Comparison of ENCODE assay signal across 22 cellular contexts in the genomic region with DNA sequence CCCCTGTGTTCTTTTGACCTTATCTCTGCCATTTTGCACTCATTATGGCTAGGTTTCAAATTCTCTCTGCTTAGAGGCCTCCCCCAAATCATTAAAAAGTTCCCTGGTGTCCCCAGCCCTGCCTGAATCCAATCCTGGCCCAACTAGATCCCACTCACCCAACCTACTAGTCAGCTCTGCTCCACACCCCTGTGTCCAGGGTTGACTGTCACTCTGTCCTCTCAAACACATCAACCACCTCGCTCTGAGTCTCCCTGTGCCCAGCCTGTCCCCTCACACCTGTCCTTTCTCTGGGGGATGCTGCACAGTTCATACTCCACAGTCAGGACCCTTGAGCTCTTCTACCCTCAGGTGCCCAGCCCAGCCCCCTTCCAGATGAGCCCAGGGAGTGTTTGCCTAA.
DNase-seq lines count a peak whose midpoint lies in the region; ATAC-seq and TF ChIP-seq lines count a peak whose summit lies in the region.
"Had no signal": no experiment of that assay in that cellular context is flagged by ENCODE, and none has a peak within 500 bp of the region (broad histone marks: within the 10 kb centered on the region; RNA-seq: fewer than 3 reads in every experiment).

No MANE protein-coding gene starts in this region.

- CTCF ChIA-PET in WTC11 (lab: Charles Lee) = interaction anchor here (1.2 kb wide), 1 partner anchor 24 kb away, joined by 3 read pairs; no protein-coding TSS in a partner anchor

- H3K4me1 Mint-ChIP-seq in GM23338 = peaks cover 6% of the 10 kb centered on the region; the same call in 2 of the 3 replicates
- H3K4me1 Mint-ChIP-seq in WTC11 = peaks cover 6% of the 10 kb centered on the region
- no peaks in the 10 kb centered on the region for H3K4me1 Mint-ChIP-seq in neural crest cell
- H3K4me1 Mint-ChIP-seq in stimulated activated memory B cell treated with anti-CD40 and anti-IgM and Interleukin-4, amounts not matched to agents 10 μg/mL and 1 μg/mL and 100 μg/mL, for 72 hours = no peaks in the 10 kb centered on the region
- H3K4me1 Mint-ChIP-seq: CD14-positive monocyte; CD4-positive, alpha-beta memory T cell had no signal

- POLR2A ChIA-PET in WTC11 (lab: Charles Lee) = no interaction called here

- H3K27ac Mint-ChIP-seq in GM23338 (no peak overlapping the region), WTC11 (no peak overlapping the region), neural crest cell (ENCODE audit: unreplicated experiment) (peak overlapping the region; percentile 29)
- H3K27ac Mint-ChIP-seq in stimulated activated memory B cell treated with anti-CD40 and anti-IgM and Interleukin-4, amounts not matched to agents 10 μg/mL and 1 μg/mL and 100 μg/mL, for 72 hours = no peak overlapping the region
- H3K27ac Mint-ChIP-seq: CD14-positive monocyte; CD4-positive, alpha-beta memory T cell had no signal

- H3K9me3 Mint-ChIP-seq in GM23338 (no peaks in the 10 kb centered on the region), WTC11 (no peaks in the 10 kb centered on the region), neural crest cell (no peaks in the 10 kb centered on the region)
- peaks cover 3% of the 10 kb centered on the region for H3K9me3 Mint-ChIP-seq in stimulated activated memory B cell treated with anti-CD40 and anti-IgM and Interleukin-4, amounts not matched to agents 10 μg/mL and 1 μg/mL and 100 μg/mL, for 72 hours

- no peaks in the 10 kb centered on the region for H3F3A ChIP-seq in GM23338 (replicated peaks; ENCODE audit: low read depth)

- ATAC-seq in GM23338 = no peak
- ATAC-seq in WTC11 = peak; percentile 32; the same call in 1 of the 2 replicates
- peak; percentile 48 for ATAC-seq in stimulated activated memory B cell treated with anti-CD40 and anti-IgM and Interleukin-4, amounts not matched to agents 10 μg/mL and 1 μg/mL and 100 μg/mL, for 72 hours
- ATAC-seq in HG03460 (IDR thresholded peaks at IDR 0.05; ENCODE audit: unreplicated experiment) = no peak
- no peak for ATAC-seq in HG02938 (IDR thresholded peaks at IDR 0.05; ENCODE audit: unreplicated experiment)
- no peak for ATAC-seq in Right ventricle myocardium superior (ENCODE audit: poor library complexity)
- ATAC-seq: A549 had no signal

- H3K27me3 ChIP-seq in GM23338 (ENCODE audit: insufficient read depth) = no peaks in the 10 kb centered on the region
- H3K27me3 ChIP-seq: BLaER1 treated with 17β-estradiol and CSF1 and Interleukin-3, amounts not matched to agents 10 nM and 100 nM had no signal

- no peak overlapping the region for H3K4me2 ChIP-seq in GM23338
- H3K4me2 ChIP-seq: A549; BLaER1 treated with 17β-estradiol and CSF1 and Interleukin-3, amounts not matched to agents 10 nM and 100 nM had no signal

- DNase-seq in GM23338 (ENCODE audit: low spot score) = no peak
- no peak for DNase-seq in WTC11 (ENCODE audit: low spot score)
- DNase-seq in neural crest cell (ENCODE audit: low read depth, low spot score) = no peak
- no peak for DNase-seq in Right ventricle myocardium superior
- DNase-seq: 8988T; ACHN; AML-193; BE2C; Calu3; CD4-positive, alpha-beta memory T cell; COR-L47; DMS153; DND-41; GOT3; H7; HCEC 1CT had no signal

- H3K36me3 Mint-ChIP-seq in GM23338 (ENCODE audit: low read depth) = no peaks in the 10 kb centered on the region
- no peaks in the 10 kb centered on the region for H3K36me3 Mint-ChIP-seq in WTC11
- no peaks in the 10 kb centered on the region for H3K36me3 Mint-ChIP-seq in neural crest cell (ENCODE audit: low read depth)
- no peaks in the 10 kb centered on the region for H3K36me3 Mint-ChIP-seq in stimulated activated memory B cell treated with anti-CD40 and anti-IgM and Interleukin-4, amounts not matched to agents 10 μg/mL and 1 μg/mL and 100 μg/mL, for 72 hours
- H3K36me3 Mint-ChIP-seq: CD14-positive monocyte; CD4-positive, alpha-beta memory T cell had no signal

- H3K4me1 ChIP-seq in GM23338 (ENCODE audit: insufficient read depth) = peaks cover 7% of the 10 kb centered on the region; the same call in 1 of the 2 replicates
- H3K4me1 ChIP-seq: A549; BE2C; BLaER1 treated with 17β-estradiol and CSF1 and Interleukin-3, amounts not matched to agents 10 nM and 100 nM had no signal

- intact Hi-C loops in Right ventricle myocardium superior (cut with DNase I) = no loop called here

- H2AFZ ChIP-seq in GM23338 = peak overlapping the region; percentile 80

- H3K79me2 ChIP-seq in GM23338 (replicated peaks; ENCODE audit: insufficient read depth) = no peaks in the 10 kb centered on the region

- TF ChIP-seq CTCF in GM23338 (conservative IDR thresholded peaks at IDR 0.05; ENCODE audit: low read depth in 2 of 2) (no peak), WTC11 (IDR thresholded peaks at IDR 0.05) (no peak), neural crest cell (conservative IDR thresholded peaks at IDR 0.05) (no peak)

- H3K9me2 ChIP-seq in GM23338 (ENCODE audit: insufficient read depth) = 0 out of 2 replicates have a peak, but pooled peaks cover 3% of the 10 kb centered on the region

- H3K27me3 Mint-ChIP-seq in GM23338 (ENCODE audit: insufficient read depth, low read depth, poor library complexity) (no peaks in the 10 kb centered on the region), WTC11 (ENCODE audit: low read depth) (no peaks in the 10 kb centered on the region), neural crest cell (ENCODE audit: low read depth) (peaks cover 24% of the 10 kb centered on the region)
- peaks cover 6% of the 10 kb centered on the region for H3K27me3 Mint-ChIP-seq in stimulated activated memory B cell treated with anti-CD40 and anti-IgM and Interleukin-4, amounts not matched to agents 10 μg/mL and 1 μg/mL and 100 μg/mL, for 72 hours

- no peak overlapping the region for H3K27ac ChIP-seq in GM23338 (ENCODE audit: low read depth)
- H3K27ac ChIP-seq: A549; BLaER1 treated with 17β-estradiol and CSF1 and Interleukin-3, amounts not matched to agents 10 nM and 100 nM had no signal

- no peak overlapping the region for H3K4me3 ChIP-seq in GM23338
- H3K4me3 ChIP-seq: A549; BLaER1 treated with 17β-estradiol and CSF1 and Interleukin-3, amounts not matched to agents 10 nM and 100 nM had no signal

- H3K4me3 Mint-ChIP-seq in GM23338 (no peak overlapping the region), WTC11 (no peak overlapping the region), neural crest cell (no peak overlapping the region)
- no peak overlapping the region for H3K4me3 Mint-ChIP-seq in stimulated activated memory B cell treated with anti-CD40 and anti-IgM and Interleukin-4, amounts not matched to agents 10 μg/mL and 1 μg/mL and 100 μg/mL, for 72 hours
- H3K4me3 Mint-ChIP-seq: CD14-positive monocyte had no signal

- no peaks in the 10 kb centered on the region for H4K20me1 ChIP-seq in GM23338 (replicated peaks; ENCODE audit: insufficient read depth)
- H4K20me1 ChIP-seq: BLaER1 treated with 17β-estradiol and CSF1 and Interleukin-3, amounts not matched to agents 10 nM and 100 nM had no signal

- H3K36me3 ChIP-seq in GM23338 (ENCODE audit: insufficient read depth) = no peaks in the 10 kb centered on the region
- H3K36me3 ChIP-seq: BE2C; BLaER1 treated with 17β-estradiol and CSF1 and Interleukin-3, amounts not matched to agents 10 nM and 100 nM had no signal

TF ChIP-seq in GM23338, 12 proteins besides CTCF, POLR2A, EP300 and RAD21 (continues in another document):
- TF ChIP-seq NANOG (IDR thresholded peaks at IDR 0.05; ENCODE audit: borderline replicate concordance) (no peak), ZNF331 (CRISPR knock-in tag; IDR thresholded peaks at IDR 0.05; ENCODE audit: low read depth) (no peak), POLR2AphosphoS5 (IDR thresholded peaks at IDR 0.05; ENCODE audit: low read depth) (no peak), EZH2 (IDR thresholded peaks at IDR 0.05; ENCODE audit: low read depth, unreplicated experiment) (no peak)
- TF ChIP-seq, protein P1, sequence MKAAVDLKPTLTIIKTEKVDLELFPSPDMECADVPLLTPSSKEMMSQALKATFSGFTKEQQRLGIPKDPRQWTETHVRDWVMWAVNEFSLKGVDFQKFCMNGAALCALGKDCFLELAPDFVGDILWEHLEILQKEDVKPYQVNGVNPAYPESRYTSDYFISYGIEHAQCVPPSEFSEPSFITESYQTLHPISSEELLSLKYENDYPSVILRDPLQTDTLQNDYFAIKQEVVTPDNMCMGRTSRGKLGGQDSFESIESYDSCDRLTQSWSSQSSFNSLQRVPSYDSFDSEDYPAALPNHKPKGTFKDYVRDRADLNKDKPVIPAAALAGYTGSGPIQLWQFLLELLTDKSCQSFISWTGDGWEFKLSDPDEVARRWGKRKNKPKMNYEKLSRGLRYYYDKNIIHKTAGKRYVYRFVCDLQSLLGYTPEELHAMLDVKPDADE (IDR thresholded peaks at IDR 0.05) = no peak

TF ChIP-seq in WTC11, 78 proteins besides CTCF, POLR2A, EP300 and RAD21 (continues in another document):
- TF ChIP-seq, protein P2, sequence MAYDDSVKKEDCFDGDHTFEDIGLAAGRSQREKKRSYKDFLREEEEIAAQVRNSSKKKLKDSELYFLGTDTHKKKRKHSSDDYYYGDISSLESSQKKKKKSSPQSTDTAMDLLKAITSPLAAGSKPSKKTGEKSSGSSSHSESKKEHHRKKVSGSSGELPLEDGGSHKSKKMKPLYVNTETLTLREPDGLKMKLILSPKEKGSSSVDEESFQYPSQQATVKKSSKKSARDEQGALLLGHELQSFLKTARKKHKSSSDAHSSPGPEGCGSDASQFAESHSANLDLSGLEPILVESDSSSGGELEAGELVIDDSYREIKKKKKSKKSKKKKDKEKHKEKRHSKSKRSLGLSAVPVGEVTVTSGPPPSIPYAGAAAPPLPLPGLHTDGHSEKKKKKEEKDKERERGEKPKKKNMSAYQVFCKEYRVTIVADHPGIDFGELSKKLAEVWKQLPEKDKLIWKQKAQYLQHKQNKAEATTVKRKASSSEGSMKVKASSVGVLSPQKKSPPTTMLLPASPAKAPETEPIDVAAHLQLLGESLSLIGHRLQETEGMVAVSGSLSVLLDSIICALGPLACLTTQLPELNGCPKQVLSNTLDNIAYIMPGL (CRISPR knock-in tag; IDR thresholded peaks at IDR 0.05) = no peak
- TF ChIP-seq FOXK1 (CRISPR knock-in tag; IDR thresholded peaks at IDR 0.05) = no peak
- no peak for TF ChIP-seq ZBTB21 (CRISPR knock-in tag; IDR thresholded peaks at IDR 0.05; ENCODE audit: borderline replicate concordance)

Comparison
In these comparisons a context has a peak if more than half of its experiments do, and no peak if none do; other contexts are left out.
1. ATAC-seq: peak in WTC11 (single experiment) and stimulated activated memory B cell treated with anti-CD40 and anti-IgM and Interleukin-4, amounts not matched to agents 10 μg/mL and 1 μg/mL and 100 μg/mL, for 72 hours (single experiment); none in GM23338 (single experiment), HG03460 (single experiment), HG02938 (single experiment) and Right ventricle myocardium superior (single experiment).